8 cellular contexts compared by ENCODE assay signal in genomic region chr1:91712981-91713841, GRCh38.
DNase-seq lines count a peak whose midpoint lies in the region; ATAC-seq and TF ChIP-seq lines count a peak whose summit lies in the region.

No MANE protein-coding gene starts in this region.

- H3K27me3 ChIP-seq in CD8-positive, alpha-beta memory T cell (ENCODE audit: insufficient read depth, low read length, poor library complexity, severe bottlenecking) = no peaks in the 10 kb centered on the region
- no peaks in the 10 kb centered on the region for H3K27me3 ChIP-seq in neuronal stem cell (ENCODE audit: control insufficient read depth in 3 of 3, insufficient read depth in 3 of 3, low read depth in 1 of 3, low read length in 3 of 3)

- peaks cover 37 to 49% (median 40%) of the 10 kb centered on the region in 3 donors for H3K4me1 Mint-ChIP-seq in CD8-positive, alpha-beta memory T cell

- H3K23ac ChIP-seq in neuronal stem cell (ENCODE audit: low read depth, low read length, poor library complexity) = no peak overlapping the region

- CTCF ChIA-PET in CD8-positive, alpha-beta memory T cell (lab: Charles Lee) = interaction anchor here (1.4 kb wide), 1 partner anchor 173 kb away, joined by 3 read pairs; no protein-coding TSS in a partner anchor

- H3K9ac ChIP-seq in neuronal stem cell (ENCODE audit: low read depth, low read length, poor library complexity) = no peak overlapping the region

- WGBS in neuronal stem cell (ENCODE audit: extremely low coverage in 2 of 2, insufficient read length in 2 of 2, insufficient replicate concordance in 1 of 2), 2 donors = no CpG with 5 or more reads among the region's 15 CpGs

- H3K9me3 ChIP-seq in CD8-positive, alpha-beta memory T cell (ENCODE audit: low read length) = no peaks in the 10 kb centered on the region
- no peaks in the 10 kb centered on the region for H3K9me3 ChIP-seq in neuronal stem cell (replicated peaks in 1 of 2; ENCODE audit: control insufficient read depth in 2 of 2, insufficient read depth in 1 of 2, low read depth in 1 of 2, low read length in 2 of 2)

- POLR2A ChIA-PET in CD8-positive, alpha-beta memory T cell (lab: Charles Lee) = no interaction called here

- H3K4me3 Mint-ChIP-seq in CD8-positive, alpha-beta memory T cell = peak overlapping the region; percentile 30 to 69 (median 50)

- H3K27me3 Mint-ChIP-seq in CD8-positive, alpha-beta memory T cell = no peaks in the 10 kb centered on the region

- H2AK5ac ChIP-seq in neuronal stem cell (ENCODE audit: low read depth, low read length) = no peak overlapping the region

- H3K27ac Mint-ChIP-seq in CD8-positive, alpha-beta memory T cell = peak overlapping the region; percentile 16 to 91 (median 86)

- no peak for TF ChIP-seq CTCF in coronary artery (IDR thresholded peaks at IDR 0.05)

- no peaks in the 10 kb centered on the region for H3K9me3 Mint-ChIP-seq in CD8-positive, alpha-beta memory T cell

- H3K4me2 ChIP-seq in neuronal stem cell (ENCODE audit: insufficient read depth, low read length, poor library complexity, severe bottlenecking) = no peak overlapping the region

- no peak overlapping the region for H3K4me3 ChIP-seq in CD8-positive, alpha-beta memory T cell (ENCODE audit: low read length)
- H3K4me3 ChIP-seq in coronary artery (peak overlapping the region; percentile 29), neuronal stem cell (ENCODE audit: low read length in 2 of 2) (no peak overlapping the region)

- H3K79me1 ChIP-seq in neuronal stem cell (ENCODE audit: low read depth, low read length) = no peaks in the 10 kb centered on the region

- intact Hi-C loops in head of caudate nucleus (cut with DNase I) = no loop called here

- H3K36me3 Mint-ChIP-seq in CD8-positive, alpha-beta memory T cell = peaks cover 31 to 89% (median 31%) of the 10 kb centered on the region in 3 donors

- peaks cover 13% of the 10 kb centered on the region for H3K4me1 ChIP-seq in CD8-positive, alpha-beta memory T cell (ENCODE audit: insufficient read depth, low read length)
- H3K4me1 ChIP-seq in neuronal stem cell (ENCODE audit: control insufficient read depth in 2 of 2, insufficient read depth in 1 of 2, low read depth in 1 of 2, low read length in 2 of 2) = peaks cover 3 to 9% of the 10 kb centered on the region in 2 donors

- peak in 3 of 5 donors; percentile 27 to 49 (median 42) for DNase-seq in CD8-positive, alpha-beta memory T cell
- peak; percentile 81 for DNase-seq in NOMO-1 treated with DMSO at 0.1 percent for 48 hours (lab: John Stamatoyannopoulos, UW; ENCODE audit: unreplicated experiment)
- no peak for DNase-seq in coronary artery (ENCODE audit: low spot score)
- DNase-seq in neuronal stem cell (ENCODE audit: low spot score) = no peak
- no peak for DNase-seq in NCI-H2107 treated with DMSO at 0.1 percent for 48 hours (lab: John Stamatoyannopoulos, UW; ENCODE audit: unreplicated experiment)
- no peak for DNase-seq in head of caudate nucleus
- no peak for DNase-seq in RKO (ENCODE audit: low spot score)

- H3K18ac ChIP-seq in neuronal stem cell (ENCODE audit: low read length) = no peak overlapping the region

- H2AFZ ChIP-seq in neuronal stem cell (ENCODE audit: low read length) = peak overlapping the region; percentile 87

- H4K8ac ChIP-seq in neuronal stem cell (ENCODE audit: low read depth, low read length) = no peak overlapping the region

- no peak overlapping the region for H2BK5ac ChIP-seq in neuronal stem cell (ENCODE audit: low read length)

- no peak overlapping the region for H3K4ac ChIP-seq in neuronal stem cell (ENCODE audit: low read length)

- H3K27ac ChIP-seq in CD8-positive, alpha-beta memory T cell (ENCODE audit: low read depth, low read length) = peak overlapping the region; percentile 38
- H3K27ac ChIP-seq in coronary artery (peak overlapping the region; percentile 62 to 79), neuronal stem cell (replicated peaks; ENCODE audit: low read length) (no peak overlapping the region)

- H2BK12ac ChIP-seq in neuronal stem cell (ENCODE audit: low read length) = no peak overlapping the region

- no peak overlapping the region for H2BK15ac ChIP-seq in neuronal stem cell (ENCODE audit: low read length)

- no peak overlapping the region for H3K14ac ChIP-seq in neuronal stem cell (ENCODE audit: low read length)

- peak; percentile 60 for ATAC-seq in GM21529 (IDR thresholded peaks at IDR 0.05; ENCODE audit: unreplicated experiment)

- no peak overlapping the region for H2BK120ac ChIP-seq in neuronal stem cell (ENCODE audit: low read depth, low read length)

- H4K91ac ChIP-seq in neuronal stem cell (ENCODE audit: low read depth, low read length, poor library complexity) = no peak overlapping the region

- H3K36me3 ChIP-seq in CD8-positive, alpha-beta memory T cell (ENCODE audit: insufficient read depth, low read length) = peaks cover 19% of the 10 kb centered on the region
- H3K36me3 ChIP-seq in neuronal stem cell (replicated peaks in 1 of 2; ENCODE audit: control insufficient read depth in 2 of 2, insufficient read depth in 2 of 2, low read length in 2 of 2) = peaks cover 0 to 6% of the 10 kb centered on the region in 2 donors

Comparison
In these comparisons a context has a peak if more than half of its experiments do, and no peak if none do; other contexts are left out.
1. DNase-seq: peak in CD8-positive, alpha-beta memory T cell (3 of 5) and NOMO-1 treated with DMSO at 0.1 percent for 48 hours (single experiment); none in coronary artery (single experiment), neuronal stem cell (single experiment), NCI-H2107 treated with DMSO at 0.1 percent for 48 hours (single experiment), head of caudate nucleus (0 of 42) and RKO (single experiment).